Comparison of ENCODE assay signal across 11 cellular contexts in the genomic region with DNA sequence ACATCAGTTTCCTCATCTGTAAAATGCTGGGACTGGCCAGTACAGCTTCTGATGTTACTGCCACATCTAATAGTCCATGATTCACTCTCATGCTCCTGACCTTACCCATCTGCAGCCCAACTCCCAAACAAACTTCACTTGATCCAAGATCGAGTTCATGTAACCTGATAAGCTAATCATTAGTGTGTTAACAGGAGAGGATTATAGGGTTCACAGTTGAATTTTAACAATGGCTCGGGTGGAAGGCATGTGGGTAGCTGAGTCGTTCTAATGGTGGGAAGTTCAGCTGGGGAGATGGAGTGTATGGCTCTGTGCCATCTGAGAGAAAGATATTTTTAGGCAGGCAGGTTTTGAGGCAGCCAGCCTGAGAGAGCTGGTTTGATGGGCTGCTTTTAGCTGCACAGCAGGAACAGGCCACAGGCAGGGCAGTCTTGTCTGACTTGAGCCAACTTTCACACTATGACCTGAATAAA. TPM values are rescaled to one million over a fixed set of nuclear protein-coding genes. Genes with fewer than 3 reads are reported as not detected.
A peak's percentile ranks its signal among the peaks of the same experiment; 100 is the strongest.
DNase-seq lines count a peak whose midpoint lies in the region; ATAC-seq and TF ChIP-seq lines count a peak whose summit lies in the region.
"Had no signal": no experiment of that assay in that cellular context is flagged by ENCODE, and none has a peak within 500 bp of the region (broad histone marks: within the 10 kb centered on the region; RNA-seq: fewer than 3 reads in every experiment).

No MANE protein-coding gene starts in this region.

- H3K9me3 ChIP-seq in endodermal cell (ENCODE audit: control insufficient read depth, low read length) = no peaks in the 10 kb centered on the region
- no peaks in the 10 kb centered on the region for H3K9me3 ChIP-seq in skeletal muscle tissue (ENCODE audit: control insufficient read depth in 3 of 3, low read length in 3 of 3)

- H3K27ac ChIP-seq in KMS-11 = peak overlapping the region; percentile 99
- no peak overlapping the region for H3K27ac ChIP-seq in endodermal cell (ENCODE audit: low read depth, low read length)
- peak overlapping the region; percentile 22 for H3K27ac ChIP-seq in skeletal muscle tissue (ENCODE audit: low read depth, low read length)
- H3K27ac ChIP-seq: parathyroid adenoma had no signal

- no peaks in the 10 kb centered on the region for H3K36me3 Mint-ChIP-seq in endodermal cell (ENCODE audit: low read depth)

- H3K9ac ChIP-seq in KMS-11 = peak overlapping the region; percentile 79; the same call in 1 of the 2 replicates
- no peak overlapping the region for H3K9ac ChIP-seq in endodermal cell (ENCODE audit: extremely low read depth, low read length, poor library complexity, severe bottlenecking)
- H3K9ac ChIP-seq in skeletal muscle tissue (ENCODE audit: low read depth in 1 of 3, low read length in 3 of 3) = peak overlapping the region in 1 of 3 donors; percentile 2
- H3K9ac ChIP-seq: parathyroid adenoma had no signal

- no peak overlapping the region for H3K4me3 Mint-ChIP-seq in endodermal cell

- DNase-seq in NCI-H2171 treated with DMSO at 0.1 percent for 48 hours (lab: John Stamatoyannopoulos, UW) (peak; percentile 41), NCI-H2171 (lab: John Stamatoyannopoulos, UW) (no peak), endodermal cell (peak; percentile 54)
- DNase-seq: 8988T; activated CD4-positive, alpha-beta T cell treated with anti-CD3 and anti-CD28 coated beads, Interleukin-2, amount 50 U/mL, for 4 hours had no signal

- ATAC-seq in HG02981 (IDR thresholded peaks at IDR 0.05; ENCODE audit: unreplicated experiment) = no peak
- no peak for ATAC-seq in HG02610 (IDR thresholded peaks at IDR 0.05; ENCODE audit: unreplicated experiment)
- ATAC-seq in HG03565 (IDR thresholded peaks at IDR 0.05; ENCODE audit: unreplicated experiment) = no peak

- H3K27me3 ChIP-seq in KMS-11 (ENCODE audit: insufficient read depth, low read depth) = no peaks in the 10 kb centered on the region
- H3K27me3 ChIP-seq in endodermal cell (ENCODE audit: control insufficient read depth, insufficient read depth, low read length, poor library complexity, severe bottlenecking) = no peaks in the 10 kb centered on the region
- H3K27me3 ChIP-seq in skeletal muscle tissue (ENCODE audit: control insufficient read depth in 3 of 3, insufficient read depth in 3 of 3, low read length in 3 of 3) = no peaks in the 10 kb centered on the region

- no peaks in the 10 kb centered on the region for H4K20me1 ChIP-seq in KMS-11 (ENCODE audit: insufficient read depth)

- H3K4me2 ChIP-seq in KMS-11 = peak overlapping the region; percentile 88

- TF ChIP-seq CTCF in KMS-11 (conservative IDR thresholded peaks at IDR 0.05; ENCODE audit: low read depth, low read length) = no peak
- no peak for TF ChIP-seq CTCF in endodermal cell (conservative IDR thresholded peaks at IDR 0.05)

- H3K4me3 ChIP-seq in KMS-11 (IDR thresholded peaks at IDR 0.05; ENCODE audit: insufficient read depth, low read depth, low read length) (no peak overlapping the region), endodermal cell (ENCODE audit: low read length) (no peak overlapping the region), skeletal muscle tissue (ENCODE audit: low read length in 3 of 3) (no peak overlapping the region)

- H3K36me3 ChIP-seq in KMS-11 (ENCODE audit: insufficient read depth) (no peaks in the 10 kb centered on the region), endodermal cell (ENCODE audit: control insufficient read depth, insufficient read depth, low read length) (no peaks in the 10 kb centered on the region), skeletal muscle tissue (ENCODE audit: control insufficient read depth in 3 of 3, insufficient read depth in 3 of 3, low read length in 3 of 3) (peaks cover 0 to 2% (median 1%) of the 10 kb centered on the region in 3 donors)

- H3K4me1 ChIP-seq in KMS-11 (ENCODE audit: low read depth, poor library complexity, severe bottlenecking) (peaks cover 96% of the 10 kb centered on the region), endodermal cell (ENCODE audit: control insufficient read depth, insufficient read depth, low read length) (peaks cover 33% of the 10 kb centered on the region), skeletal muscle tissue (ENCODE audit: control insufficient read depth in 3 of 3, insufficient read depth in 3 of 3, low read length in 3 of 3) (peaks cover 19 to 38% (median 25%) of the 10 kb centered on the region in 3 donors)
- H3K4me1 ChIP-seq: parathyroid adenoma had no signal

- H3K4me1 Mint-ChIP-seq in endodermal cell = peaks cover 55% of the 10 kb centered on the region

- H3K27ac Mint-ChIP-seq in endodermal cell = no peak overlapping the region

- 46 to 81% methylated on average over 3 of the region's 3 CpGs for WGBS in endodermal cell (ENCODE audit: insufficient coverage in 1 of 2, insufficient read length in 1 of 2), 2 experiments

- H3K9me3 Mint-ChIP-seq in endodermal cell = no peaks in the 10 kb centered on the region

- H3K79me2 ChIP-seq in KMS-11 (ENCODE audit: insufficient read depth, low read depth) = no peaks in the 10 kb centered on the region; the same call in 1 of the 2 replicates
- H3K79me2 ChIP-seq: parathyroid adenoma had no signal

- H2AFZ ChIP-seq in KMS-11 (ENCODE audit: low read depth) = peak overlapping the region; percentile 50
- H2AFZ ChIP-seq: parathyroid adenoma had no signal

- H3K27me3 Mint-ChIP-seq in endodermal cell (ENCODE audit: insufficient read depth) = no peaks in the 10 kb centered on the region

RNA-seq across cellular contexts. Expression of gene NFE2L2, which starts 17.6 kb away (rescaled TPM):
- total RNA-seq in endodermal cell (10 to 100 TPM; 59.0 to 59.1 TPM), skeletal muscle tissue (21.4 TPM)
- 46.2 TPM for polyA plus RNA-seq in endodermal cell (2013, experiment 1 of 2)
- 49.2 TPM for polyA plus RNA-seq in endodermal cell (2013, experiment 2 of 2)
